Comparison of ENCODE assay signal across 8 cellular contexts in genomic region chr1:66446261-66447001, GRCh38.
DNase-seq lines count a peak whose midpoint lies in the region; ATAC-seq and TF ChIP-seq lines count a peak whose summit lies in the region.

No MANE protein-coding gene starts in this region.

- peak overlapping the region; percentile 46 for H2AFZ ChIP-seq in fibroblast of lung (ENCODE audit: low read length)

- no peak overlapping the region for H3K4me2 ChIP-seq in fibroblast of lung (ENCODE audit: extremely low read depth, insufficient read depth, low read length)

- H3K27ac Mint-ChIP-seq in Calu3 (ENCODE audit: unreplicated experiment) (no peak overlapping the region), activated B cell treated with CpG ODN at 0.5 μM for 24 hours (peak overlapping the region; percentile 93), nephron progenitor cell (no peak overlapping the region)

- no peaks in the 10 kb centered on the region for H3K27me3 ChIP-seq in fibroblast of lung (ENCODE audit: control insufficient read depth, insufficient read depth, low read length)

- H3K4me1 Mint-ChIP-seq in Calu3 (ENCODE audit: low read depth, unreplicated experiment) = no peaks in the 10 kb centered on the region
- H3K4me1 Mint-ChIP-seq in activated B cell treated with CpG ODN at 0.5 μM for 24 hours = peaks cover 33% of the 10 kb centered on the region
- peaks cover 31% of the 10 kb centered on the region for H3K4me1 Mint-ChIP-seq in nephron progenitor cell

- no peaks in the 10 kb centered on the region for H3K36me3 ChIP-seq in fibroblast of lung (ENCODE audit: control insufficient read depth, insufficient read depth, low read length)

- intact Hi-C loops in Calu3 (cut with micrococcal nuclease; ENCODE audit: unreplicated experiment) = loop anchor here (1.0 to 5.0 kb wide), 3 partner anchors 56 to 490 kb away; no protein-coding TSS in a partner anchor
- intact Hi-C loops in activated B cell treated with CpG ODN at 0.5 μM for 24 hours (cut with micrococcal nuclease) = loop anchor here (1.0 to 5.0 kb wide), 12 partner anchors 58 to 1759 kb away; no protein-coding TSS in a partner anchor

- peak; percentile 86 for TF ChIP-seq CTCF in Calu3 (IDR thresholded peaks at IDR 0.05; ENCODE audit: unreplicated experiment)
- TF ChIP-seq CTCF in activated B cell treated with CpG ODN at 0.5 μM for 24 hours (IDR thresholded peaks at IDR 0.05) = no peak
- TF ChIP-seq CTCF in fibroblast of lung (conservative IDR thresholded peaks at IDR 0.05 in 1 of 2, IDR thresholded peaks at IDR 0.05 in 1 of 2; ENCODE audit: low read depth in 1 of 2, low read length in 2 of 2) = peak; percentile 54 to 72
- TF ChIP-seq CTCF in nephron progenitor cell (IDR thresholded peaks at IDR 0.05) = peak; percentile 87

- no peaks in the 10 kb centered on the region for H3K79me2 ChIP-seq in fibroblast of lung (ENCODE audit: control insufficient read depth, insufficient read depth, low read length)

- no peaks in the 10 kb centered on the region for H3K36me3 Mint-ChIP-seq in Calu3 (ENCODE audit: insufficient read depth, unreplicated experiment)
- H3K36me3 Mint-ChIP-seq in activated B cell treated with CpG ODN at 0.5 μM for 24 hours (ENCODE audit: low read depth) = no peaks in the 10 kb centered on the region
- no peaks in the 10 kb centered on the region for H3K36me3 Mint-ChIP-seq in nephron progenitor cell (ENCODE audit: low read depth)

- H4K20me1 ChIP-seq in fibroblast of lung (ENCODE audit: control insufficient read depth, extremely low read depth, insufficient read depth, low read length) = no peaks in the 10 kb centered on the region

- no peak overlapping the region for H3K27ac ChIP-seq in fibroblast of lung (ENCODE audit: insufficient read depth, low read length)

- H3K9me3 Mint-ChIP-seq in Calu3 (ENCODE audit: low read depth, unreplicated experiment) (no peaks in the 10 kb centered on the region), activated B cell treated with CpG ODN at 0.5 μM for 24 hours (no peaks in the 10 kb centered on the region), nephron progenitor cell (no peaks in the 10 kb centered on the region)

- no peak overlapping the region for H3K4me3 ChIP-seq in fibroblast of lung (replicated peaks in 1 of 4; ENCODE audit: control extremely low read depth in 1 of 4, insufficient read depth in 1 of 4, low read depth in 3 of 4, low read length in 4 of 4)

- ATAC-seq in GM19035 (IDR thresholded peaks at IDR 0.05; ENCODE audit: unreplicated experiment) (peak; percentile 54), HG03135 (IDR thresholded peaks at IDR 0.05; ENCODE audit: unreplicated experiment) (peak; percentile 40), activated B cell treated with CpG ODN at 0.5 μM for 24 hours (ENCODE audit: low read depth) (peak; percentile 69)

- POLR2A ChIA-PET in activated B cell treated with CpG ODN at 0.5 μM for 24 hours (lab: Charles Lee) = interaction anchor here (0.5 to 5.4 kb wide), 23 partner anchors 45 to 508 kb away, joined by 3 to 62 read pairs (median 5); no protein-coding TSS in a partner anchor

- H3K9ac ChIP-seq in fibroblast of lung (ENCODE audit: insufficient read depth, low read length) = no peak overlapping the region

- H3K27me3 Mint-ChIP-seq in Calu3 (ENCODE audit: unreplicated experiment) (no peaks in the 10 kb centered on the region), activated B cell treated with CpG ODN at 0.5 μM for 24 hours (no peaks in the 10 kb centered on the region), nephron progenitor cell (ENCODE audit: low read depth, poor library complexity) (no peaks in the 10 kb centered on the region)

- H3K4me3 Mint-ChIP-seq in Calu3 (ENCODE audit: low read depth, unreplicated experiment) (no peak overlapping the region), activated B cell treated with CpG ODN at 0.5 μM for 24 hours (peak overlapping the region; percentile 69), nephron progenitor cell (no peak overlapping the region)

- BruUV-seq in Calu3 (replicated peaks; lab: Mats Ljungman, UMichigan) = no TSS peak

- H3K4me1 ChIP-seq in fibroblast of lung (ENCODE audit: control insufficient read depth, extremely low read depth, insufficient read depth, low read length) = peaks cover 2% of the 10 kb centered on the region

- DNase-seq in Calu3 = peak; percentile 40
- DNase-seq in NCI-H2196 (lab: John Stamatoyannopoulos, UW; ENCODE audit: unreplicated experiment) = peak; percentile 56
- DNase-seq in activated B cell treated with CpG ODN at 0.5 μM for 24 hours = no peak
- peak; percentile 50 to 82 for DNase-seq in fibroblast of lung (ENCODE audit: low read depth in 2 of 2)
- DNase-seq in nephron progenitor cell = peak; percentile 27
- DNase-seq in amniotic stem cell (lab: John Stamatoyannopoulos, UW) = no peak

- no peaks in the 10 kb centered on the region for H3K9me3 ChIP-seq in fibroblast of lung (ENCODE audit: control insufficient read depth, insufficient read depth, low read depth, low read length)

- CTCF ChIA-PET in Calu3 (lab: Charles Lee) (interaction anchor here (0.6 to 1.9 kb wide), 9 partner anchors 10 to 487 kb away, joined by 3 to 18 read pairs (median 5); no protein-coding TSS in a partner anchor), activated B cell treated with CpG ODN at 0.5 μM for 24 hours (lab: Charles Lee) (interaction anchor here (0.6 to 13.6 kb wide), 46 partner anchors 10 to 1016 kb away, joined by 3 to 437 read pairs (median 5); partner anchors contain the start of gene SLC35D1)

Comparison
In these comparisons a context has a peak if more than half of its experiments do, and no peak if none do; other contexts are left out.
1. DNase-seq: peak in Calu3 (single experiment), NCI-H2196 (single experiment), fibroblast of lung (2 of 2) and nephron progenitor cell (single experiment); none in activated B cell treated with CpG ODN at 0.5 μM for 24 hours (single experiment) and amniotic stem cell (single experiment).
2. Peak in every context shown above with its lines, with median percentiles within 50 percentile points of each other: ATAC-seq.